1 cellular context compared by ENCODE assay signal in genomic region chr17:2786176-2786881, GRCh38.
TF ChIP-seq lines count a peak whose summit lies in the region.

No MANE protein-coding gene starts in this region.

TF ChIP-seq in HepG2, 621 proteins besides CTCF, POLR2A, EP300 and RAD21 (continued from another document and continues in another):
- TF ChIP-seq ZNF574 (CRISPR knock-in tag; IDR thresholded peaks at IDR 0.05) (no peak), RXRA (CRISPR knock-in tag; IDR thresholded peaks at IDR 0.05) (no peak), ZNF225 (CRISPR knock-in tag; IDR thresholded peaks at IDR 0.05) (no peak), HMGXB4 (CRISPR knock-in tag; IDR thresholded peaks at IDR 0.05; ENCODE audit: borderline replicate concordance in 1 of 2, low read depth in 1 of 2) (0 out of 4 replicates have a peak, but pooled peaks of 1 of the 2 experiments have one; percentile 49), SUZ12 (IDR thresholded peaks at IDR 0.05; ENCODE audit: low read depth, low read length) (no peak), KAT8 (CRISPR knock-in tag; IDR thresholded peaks at IDR 0.05) (peak; percentile 50; the same call in 1 of the 2 replicates), PAWR (CRISPR knock-in tag; IDR thresholded peaks at IDR 0.05; ENCODE audit: borderline replicate concordance) (no peak), MTERF4 (CRISPR knock-in tag; IDR thresholded peaks at IDR 0.05) (0 out of 2 replicates have a peak, but pooled peaks have one; percentile 52), ZNF564 (CRISPR knock-in tag; IDR thresholded peaks at IDR 0.05) (no peak), ZNF30 (CRISPR knock-in tag; IDR thresholded peaks at IDR 0.05) (no peak), ZNF335 (CRISPR knock-in tag; IDR thresholded peaks at IDR 0.05) (no peak), ZNF343 (CRISPR knock-in tag; IDR thresholded peaks at IDR 0.05) (no peak), CENPX (CRISPR knock-in tag; IDR thresholded peaks at IDR 0.05) (no peak), ZNF605 (CRISPR knock-in tag; IDR thresholded peaks at IDR 0.05) (no peak), ZNF670 (CRISPR knock-in tag; IDR thresholded peaks at IDR 0.05; ENCODE audit: borderline replicate concordance) (no peak), ZBTB49 (CRISPR knock-in tag; IDR thresholded peaks at IDR 0.05; ENCODE audit: borderline replicate concordance) (no peak), ZNF510 (CRISPR knock-in tag; IDR thresholded peaks at IDR 0.05; ENCODE audit: low read depth) (no peak), TARDBP (CRISPR knock-in tag; IDR thresholded peaks at IDR 0.05) (peak; percentile 44; the same call in 1 of the 2 replicates), KAT7 (CRISPR knock-in tag; IDR thresholded peaks at IDR 0.05; ENCODE audit: borderline replicate concordance) (no peak), RBM39 (IDR thresholded peaks at IDR 0.05; ENCODE audit: low read depth, low read length, poor library complexity, severe bottlenecking) (peak; percentile 78), AFF4 (CRISPR knock-in tag; IDR thresholded peaks at IDR 0.05) (no peak), PREB (CRISPR knock-in tag; IDR thresholded peaks at IDR 0.05) (no peak), ARID5B (CRISPR knock-in tag; IDR thresholded peaks at IDR 0.05) (0 out of 2 replicates have a peak, but pooled peaks have one; percentile 22), REL (CRISPR knock-in tag; conservative IDR thresholded peaks at IDR 0.05) (no peak), KDM5B (CRISPR knock-in tag; IDR thresholded peaks at IDR 0.05; ENCODE audit: borderline replicate concordance) (no peak), MLXIP (CRISPR knock-in tag; IDR thresholded peaks at IDR 0.05; ENCODE audit: borderline replicate concordance) (no peak), HNRNPL (IDR thresholded peaks at IDR 0.05; ENCODE audit: low read depth, low read length) (no peak), CHD4 (IDR thresholded peaks at IDR 0.05; ENCODE audit: borderline replicate concordance, low read length) (no peak)
